ENCODE assay signal across 1 cellular context in genomic region chr12:21353948-21354347, GRCh38.
TF ChIP-seq lines count a peak whose summit lies in the region.

No MANE protein-coding gene starts in this region.

TF ChIP-seq in K562, 482 proteins besides CTCF, POLR2A, EP300 and RAD21 (continued from another document):
- TF ChIP-seq DEAF1 (CRISPR knock-in tag; IDR thresholded peaks at IDR 0.05) (no peak), ZKSCAN8 (CRISPR knock-in tag; IDR thresholded peaks at IDR 0.05) (no peak), PTBP1 (IDR thresholded peaks at IDR 0.05; ENCODE audit: low read depth, low read length) (no peak), RAD51 (IDR thresholded peaks at IDR 0.05; ENCODE audit: borderline replicate concordance, low read depth) (no peak), TOE1 (IDR thresholded peaks at IDR 0.05; ENCODE audit: borderline replicate concordance) (no peak), TOE1 (CRISPR knock-in tag; IDR thresholded peaks at IDR 0.05; ENCODE audit: borderline replicate concordance, low read depth) (no peak), SAFB (IDR thresholded peaks at IDR 0.05; ENCODE audit: borderline replicate concordance, low read depth, low read length) (no peak), ADNP (tag; IDR thresholded peaks at IDR 0.05) (no peak), NFE2 (IDR thresholded peaks at IDR 0.05; ENCODE audit: low read depth) (no peak), EWSR1 (IDR thresholded peaks at IDR 0.05; ENCODE audit: borderline replicate concordance, low read depth, partially characterized antibody) (no peak), FOXJ2 (tag; IDR thresholded peaks at IDR 0.05) (no peak)
- TF ChIP-seq, protein P1, sequence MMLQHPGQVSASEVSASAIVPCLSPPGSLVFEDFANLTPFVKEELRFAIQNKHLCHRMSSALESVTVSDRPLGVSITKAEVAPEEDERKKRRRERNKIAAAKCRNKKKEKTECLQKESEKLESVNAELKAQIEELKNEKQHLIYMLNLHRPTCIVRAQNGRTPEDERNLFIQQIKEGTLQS (IDR thresholded peaks at IDR 0.05) = no peak
- TF ChIP-seq, protein P1 (CRISPR knock-in tag; conservative IDR thresholded peaks at IDR 0.05) = no peak
